ENCODE assay signal across 26 cellular contexts in genomic region chr2:45343618-45344017, GRCh38.
DNase-seq lines count a peak whose midpoint lies in the region; ATAC-seq and TF ChIP-seq lines count a peak whose summit lies in the region.
"Had no signal": no experiment of that assay in that cellular context is flagged by ENCODE, and none has a peak within 500 bp of the region (broad histone marks: within the 10 kb centered on the region; RNA-seq: fewer than 3 reads in every experiment).

No MANE protein-coding gene starts in this region.

- no peaks in the 10 kb centered on the region for H4K20me1 ChIP-seq in SK-N-SH (ENCODE audit: insufficient read depth)

- no peak overlapping the region for H2AFZ ChIP-seq in SK-N-SH (ENCODE audit: low read depth)

- ATAC-seq in SK-N-SH treated with all-trans-retinoic acid at 6 μM for 48 hours (no peak), aorta (ENCODE audit: low FRiP score) (peak; percentile 53)
- ATAC-seq: activated CD4-positive, CD25-positive, alpha-beta regulatory T cell treated with anti-CD3 and anti-CD28 coated beads, Interleukin-2, amount 50 U/mL, for 24 hours; activated CD8-positive, alpha-beta T cell treated with anti-CD3 and anti-CD28 coated beads, Interleukin-2, amount 10 ng/mL, durations not matched to agents 7 days and 5 days; esophagus mucosa; left ventricle myocardium superior; mucosa of descending colon; upper lobe of right lung had no signal

- H3K27ac ChIP-seq in SK-N-SH (ENCODE audit: low read depth in 2 of 2, low read length in 1 of 2) (no peak overlapping the region; a peak in 1 of 4 replicates), brain microvascular endothelial cell (no peak overlapping the region), aorta (ENCODE audit: low read depth in 1 of 2, low read length in 2 of 2) (no peak overlapping the region)
- H3K27ac ChIP-seq: HL-60, neutrophil, upper lobe of right lung had no signal

- POLR2A ChIA-PET in SK-N-SH (lab: Yijun Ruan, JAX) = no interaction called here

- H3F3A ChIP-seq in SK-N-SH (replicated peaks; ENCODE audit: insufficient read depth) = no peaks in the 10 kb centered on the region

- CTCF ChIA-PET in SK-N-SH (lab: Yijun Ruan, JAX) = interaction anchor here (1.0 to 3.7 kb wide), 3 partner anchors 151 to 363 kb away, joined by 3 to 15 read pairs (median 4); no protein-coding TSS in a partner anchor

- H3K27me3 ChIP-seq in SK-N-SH (ENCODE audit: insufficient read depth) (no peaks in the 10 kb centered on the region), brain microvascular endothelial cell (replicated peaks) (no peaks in the 10 kb centered on the region), aorta (ENCODE audit: control insufficient read depth in 1 of 2, insufficient read depth in 2 of 2, low read length in 1 of 2) (no peaks in the 10 kb centered on the region)
- H3K27me3 ChIP-seq: neutrophil, upper lobe of right lung had no signal

- H3K4me2 ChIP-seq in SK-N-SH = no peak overlapping the region

- H3K9me2 ChIP-seq in SK-N-SH = no peaks in the 10 kb centered on the region

- no peaks in the 10 kb centered on the region for H3K9me3 ChIP-seq in SK-N-SH
- H3K9me3 ChIP-seq in aorta (ENCODE audit: control insufficient read depth, low read length) = no peaks in the 10 kb centered on the region
- H3K9me3 ChIP-seq: mucosa of descending colon, neutrophil, upper lobe of right lung had no signal

- DNase-seq in SK-N-SH (peak; percentile 42), brain microvascular endothelial cell (peak; percentile 45), iris pigment epithelial cell (ENCODE audit: low read depth) (peak; percentile 23), aorta (peak in 1 of 2 donors; percentile 50), GM20000 (ENCODE audit: low spot score) (no peak), RPMI8226 (no peak), NCI-H226 (no peak)
- DNase-seq: activated CD8-positive, alpha-beta T cell treated with anti-CD3 and anti-CD28 coated beads, Interleukin-2, amount 10 ng/mL, durations not matched to agents 7 days and 5 days; activated naive CD4-positive, alpha-beta T cell treated with anti-CD3 and anti-CD28 coated beads for 36 hours; activated T-cell treated with anti-CD3 and anti-CD28 coated beads, Interleukin-2, amount 50 U/mL, for 24 hours; anterior cingulate cortex; Calu3; effector CD4-positive, alpha-beta T cell; EL; HFFc6; left ventricle myocardium superior; mucosa of descending colon; NCI-H1694; NCI-H2227 treated with DMSO at 0.1 percent for 48 hours; T1000; upper lobe of right lung had no signal

- TF ChIP-seq CTCF in SK-N-SH (IDR thresholded peaks at IDR 0.05) = no peak
- TF ChIP-seq CTCF in brain microvascular endothelial cell (IDR thresholded peaks at IDR 0.05; ENCODE audit: low read depth, low read length, missing control alignments) = no peak
- TF ChIP-seq CTCF in GM20000 (IDR thresholded peaks at IDR 0.05; ENCODE audit: extremely low read depth, missing control alignments) = no peak

- no peak for TF ChIP-seq EP300 in SK-N-SH (IDR thresholded peaks at IDR 0.05; ENCODE audit: borderline replicate concordance in 1 of 2, low read depth in 1 of 2, low read length in 1 of 2)

- in situ Hi-C loops in brain microvascular endothelial cell (cut with HindIII; ENCODE audit: low pct_ligation_motif_present, low sequenced_read_pairs) = no loop called here

- no peaks in the 10 kb centered on the region for H3K79me2 ChIP-seq in SK-N-SH (ENCODE audit: insufficient read depth)

- no peak overlapping the region for H3K9ac ChIP-seq in SK-N-SH

- peaks cover 0 to 10% of the 10 kb centered on the region in 2 experiments; a peak in 1 of 4 replicates for H3K4me1 ChIP-seq in SK-N-SH (ENCODE audit: control insufficient read depth in 1 of 2, insufficient read depth in 2 of 2, low read depth in 1 of 2, low read length in 1 of 2)
- H3K4me1 ChIP-seq in aorta (ENCODE audit: control insufficient read depth in 1 of 2, insufficient read depth in 2 of 2, low read length in 2 of 2) = no peaks in the 10 kb centered on the region
- H3K4me1 ChIP-seq: upper lobe of right lung had no signal

- H3K4me3 ChIP-seq in SK-N-SH (ENCODE audit: low read depth in 2 of 2, low read length in 1 of 2) (no peak overlapping the region), brain microvascular endothelial cell (ENCODE audit: low read depth, low read length) (no peak overlapping the region), aorta (ENCODE audit: low read length in 2 of 2) (no peak overlapping the region)
- H3K4me3 ChIP-seq: mucosa of descending colon, upper lobe of right lung had no signal

- no peak for TF ChIP-seq RAD21 in SK-N-SH (IDR thresholded peaks at IDR 0.05; ENCODE audit: low read length)

- WGBS in SK-N-SH (ENCODE audit: low lambda C conversion rate) = 97% methylated on average over 11 of the region's 11 CpGs
- 90 to 94% methylated on average over 11 of the region's 11 CpGs for WGBS in aorta, 2 donors

- H3K36me3 ChIP-seq in SK-N-SH (replicated peaks in 1 of 2; ENCODE audit: control insufficient read depth in 1 of 2, insufficient read depth in 2 of 2, low read length in 1 of 2) (no peaks in the 10 kb centered on the region), brain microvascular endothelial cell (replicated peaks) (no peaks in the 10 kb centered on the region), aorta (ENCODE audit: control insufficient read depth in 1 of 2, insufficient read depth in 2 of 2, low read length in 1 of 2) (no peaks in the 10 kb centered on the region)
- H3K36me3 ChIP-seq: neutrophil, upper lobe of right lung had no signal

- intact Hi-C loops in aorta (cut with DNase I) = no loop called here

TF ChIP-seq in SK-N-SH, 30 proteins besides CTCF, POLR2A, EP300 and RAD21:
- TF ChIP-seq FOXJ3 (CRISPR knock-in tag; IDR thresholded peaks at IDR 0.05) = no peak
- TF ChIP-seq, protein P1, sequence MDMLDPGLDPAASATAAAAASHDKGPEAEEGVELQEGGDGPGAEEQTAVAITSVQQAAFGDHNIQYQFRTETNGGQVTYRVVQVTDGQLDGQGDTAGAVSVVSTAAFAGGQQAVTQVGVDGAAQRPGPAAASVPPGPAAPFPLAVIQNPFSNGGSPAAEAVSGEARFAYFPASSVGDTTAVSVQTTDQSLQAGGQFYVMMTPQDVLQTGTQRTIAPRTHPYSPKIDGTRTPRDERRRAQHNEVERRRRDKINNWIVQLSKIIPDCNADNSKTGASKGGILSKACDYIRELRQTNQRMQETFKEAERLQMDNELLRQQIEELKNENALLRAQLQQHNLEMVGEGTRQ (IDR thresholded peaks at IDR 0.05; ENCODE audit: borderline replicate concordance, low read depth, low read length) = no peak

TF ChIP-seq in SK-N-SH treated with all-trans-retinoic acid at 6 μM for 48 hours, 23 proteins besides CTCF, POLR2A, EP300 and RAD21 (continues in another document):
- TF ChIP-seq, protein P2, sequence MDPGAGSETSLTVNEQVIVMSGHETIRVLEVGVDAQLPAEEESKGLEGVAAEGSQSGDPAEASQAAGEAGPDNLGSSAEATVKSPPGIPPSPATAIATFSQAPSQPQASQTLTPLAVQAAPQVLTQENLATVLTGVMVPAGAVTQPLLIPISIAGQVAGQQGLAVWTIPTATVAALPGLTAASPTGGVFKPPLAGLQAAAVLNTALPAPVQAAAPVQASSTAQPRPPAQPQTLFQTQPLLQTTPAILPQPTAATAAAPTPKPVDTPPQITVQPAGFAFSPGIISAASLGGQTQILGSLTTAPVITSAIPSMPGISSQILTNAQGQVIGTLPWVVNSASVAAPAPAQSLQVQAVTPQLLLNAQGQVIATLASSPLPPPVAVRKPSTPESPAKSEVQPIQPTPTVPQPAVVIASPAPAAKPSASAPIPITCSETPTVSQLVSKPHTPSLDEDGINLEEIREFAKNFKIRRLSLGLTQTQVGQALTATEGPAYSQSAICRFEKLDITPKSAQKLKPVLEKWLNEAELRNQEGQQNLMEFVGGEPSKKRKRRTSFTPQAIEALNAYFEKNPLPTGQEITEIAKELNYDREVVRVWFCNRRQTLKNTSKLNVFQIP (CRISPR knock-in tag; IDR thresholded peaks at IDR 0.05; ENCODE audit: borderline replicate concordance, low read depth) = no peak
- TF ChIP-seq CSRNP3 (CRISPR knock-in tag; IDR thresholded peaks at IDR 0.05) = no peak
- no peak for TF ChIP-seq TSHZ2 (CRISPR knock-in tag; IDR thresholded peaks at IDR 0.05)
- no peak for TF ChIP-seq BACH2 (CRISPR knock-in tag; IDR thresholded peaks at IDR 0.05; ENCODE audit: borderline replicate concordance)
- no peak for TF ChIP-seq ZNF8 (CRISPR knock-in tag; IDR thresholded peaks at IDR 0.05)
- no peak for TF ChIP-seq ZFP3 (CRISPR knock-in tag; IDR thresholded peaks at IDR 0.05)

Comparison
In these comparisons a context has a peak if more than half of its experiments do, and no peak if none do; other contexts are left out.
1. DNase-seq: peak in SK-N-SH (single experiment), brain microvascular endothelial cell (single experiment) and iris pigment epithelial cell (single experiment); none in GM20000 (single experiment), RPMI8226 (single experiment) and NCI-H226 (single experiment).